ENCODE assay signal across 8 cellular contexts in the genomic region with DNA sequence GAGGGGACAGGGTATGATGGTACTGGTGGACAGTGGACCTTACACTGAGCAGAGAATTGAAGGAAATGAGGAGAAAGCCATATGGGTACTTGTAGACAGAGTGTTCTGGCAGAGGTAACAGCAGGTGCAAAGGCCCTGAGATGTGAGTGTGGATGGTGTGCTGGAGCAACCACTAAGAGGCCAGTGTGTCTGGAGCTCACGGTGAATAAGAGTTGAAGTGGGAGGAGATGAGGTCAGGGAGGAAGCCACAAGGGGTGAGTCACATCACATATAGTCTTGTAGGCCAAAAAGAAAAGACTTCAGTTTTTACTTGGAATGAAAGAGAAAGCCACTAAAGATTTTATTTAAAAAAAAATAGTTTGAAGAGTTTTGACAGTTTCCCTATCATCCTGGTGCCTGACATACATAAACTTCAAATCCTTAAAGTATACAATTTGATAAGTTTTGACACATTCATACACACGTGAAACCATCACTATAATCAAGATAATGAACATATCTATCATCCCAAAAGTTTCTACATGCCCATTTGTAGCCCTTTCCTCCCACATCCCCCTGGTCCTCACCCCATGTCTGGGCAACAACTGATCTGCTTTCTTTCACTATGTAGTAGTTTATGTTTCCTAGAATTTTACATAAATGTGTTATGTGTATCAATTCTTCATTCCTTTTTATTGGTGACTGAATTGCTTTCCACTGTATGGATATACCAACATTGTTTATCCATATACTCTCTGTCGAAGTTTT.
A peak's percentile ranks its signal among the peaks of the same experiment; 100 is the strongest.
DNase-seq lines count a peak whose midpoint lies in the region; ATAC-seq and TF ChIP-seq lines count a peak whose summit lies in the region.

No MANE protein-coding gene starts in this region.

- DNase-seq in SIG-M5 treated with dmso at 0.1 percent for 504 hours (lab: John Stamatoyannopoulos, UW; ENCODE audit: unreplicated experiment) (peak; percentile 64), SIG-M5 (lab: John Stamatoyannopoulos, UW) (no peak), RWPE1 (ENCODE audit: low spot score) (peak; percentile 13), epithelial cell of esophagus (ENCODE audit: low read depth) (peak; percentile 78), H9 (no peak), Karpas-422 (no peak)

- H3K4me2 ChIP-seq in H9 (ENCODE audit: insufficient read depth, insufficient read length, low read length) (no peak overlapping the region), Karpas-422 (ENCODE audit: low read depth, low read length, poor library complexity, severe bottlenecking) (no peak overlapping the region)

- CTCF ChIA-PET in RWPE1 (lab: Yijun Ruan, JAX): no interaction called here

- no peak overlapping the region for H2AK5ac ChIP-seq in H9 (ENCODE audit: insufficient read length, low read length)

- no peak overlapping the region for H2BK120ac ChIP-seq in H9 (ENCODE audit: low read depth, low read length, poor library complexity, severe bottlenecking)

- no peak overlapping the region for H4K91ac ChIP-seq in H9 (ENCODE audit: insufficient read length, low read depth, low read length)

- H3K36me3 ChIP-seq in Karpas-422 (ENCODE audit: insufficient read depth, low read length): 0 out of 2 replicates have a peak, but pooled peaks cover 3% of the 10 kb centered on the region

- no peaks in the 10 kb centered on the region for H3K79me1 ChIP-seq in H9 (ENCODE audit: insufficient read depth, low read depth, low read length, poor library complexity, severe bottlenecking)

- peaks cover 19% of the 10 kb centered on the region for H3K9me3 Mint-ChIP-seq in stimulated activated memory B cell treated with anti-CD40 and anti-IgM and Interleukin-4, amounts not matched to agents 10 μg/mL and 1 μg/mL and 100 μg/mL, for 72 hours
- no peaks in the 10 kb centered on the region for H3K9me3 Mint-ChIP-seq in H9

- no peak overlapping the region for H3K23ac ChIP-seq in H9 (ENCODE audit: insufficient read length, low read depth, low read length)

- POLR2A ChIA-PET in RWPE1 (lab: Yijun Ruan, JAX; ENCODE audit: low non-redundant PET): no interaction called here

- no peaks in the 10 kb centered on the region for H3K27me3 Mint-ChIP-seq in stimulated activated memory B cell treated with anti-CD40 and anti-IgM and Interleukin-4, amounts not matched to agents 10 μg/mL and 1 μg/mL and 100 μg/mL, for 72 hours
- no peaks in the 10 kb centered on the region for H3K27me3 Mint-ChIP-seq in H9 (ENCODE audit: low read depth)

- H3K4me3 ChIP-seq in epithelial cell of esophagus (ENCODE audit: low read length) (no peak overlapping the region), Karpas-422 (ENCODE audit: low read length) (no peak overlapping the region)

- H3K14ac ChIP-seq in H9 (ENCODE audit: insufficient read depth, low read length): no peak overlapping the region

- no peak overlapping the region for H3K27ac Mint-ChIP-seq in stimulated activated memory B cell treated with anti-CD40 and anti-IgM and Interleukin-4, amounts not matched to agents 10 μg/mL and 1 μg/mL and 100 μg/mL, for 72 hours
- H3K27ac Mint-ChIP-seq in H9: peak overlapping the region in 1 of 3 experiments; percentile 21; a peak in 2 of 7 replicates

- H3K9ac ChIP-seq in H9 (ENCODE audit: extremely low read depth, insufficient read length, low read length) (no peak overlapping the region), Karpas-422 (ENCODE audit: low read length) (no peak overlapping the region)

- H3K4me1 Mint-ChIP-seq in stimulated activated memory B cell treated with anti-CD40 and anti-IgM and Interleukin-4, amounts not matched to agents 10 μg/mL and 1 μg/mL and 100 μg/mL, for 72 hours: peaks cover 17% of the 10 kb centered on the region
- no peaks in the 10 kb centered on the region for H3K4me1 Mint-ChIP-seq in H9

- no peak overlapping the region for H2BK15ac ChIP-seq in H9 (ENCODE audit: low read depth, low read length)

- no peaks in the 10 kb centered on the region for H3K23me2 ChIP-seq in H9 (ENCODE audit: insufficient read length, low read depth, low read length, poor library complexity, severe bottlenecking)

- H4K8ac ChIP-seq in H9 (replicated peaks; ENCODE audit: insufficient read length, low read depth, low read length): no peak overlapping the region

- TF ChIP-seq CTCF in RWPE1 (conservative IDR thresholded peaks at IDR 0.05; ENCODE audit: low read depth) (no peak), epithelial cell of esophagus (IDR thresholded peaks at IDR 0.05; ENCODE audit: insufficient read depth, low read depth, low read length, missing control alignments) (no peak), H9 (conservative IDR thresholded peaks at IDR 0.05) (no peak)

- H2BK20ac ChIP-seq in H9 (ENCODE audit: low read depth, low read length, poor library complexity, severe bottlenecking): no peak overlapping the region

- no peaks in the 10 kb centered on the region for H3K9me2 ChIP-seq in Karpas-422 (replicated peaks; ENCODE audit: insufficient read depth, low read length)

- H3K27ac ChIP-seq in RWPE1 (no peak overlapping the region), H9 (ENCODE audit: insufficient read length, low read depth, low read length) (no peak overlapping the region), Karpas-422 (ENCODE audit: low read length) (no peak overlapping the region)

- H3T11ph ChIP-seq in H9 (ENCODE audit: low read length): no peak overlapping the region

- no CpG with 5 or more reads among the region's 3 CpGs for WGBS in H9 (ENCODE audit: extremely low coverage, insufficient read length, low lambda C conversion rate)

- H3K9me3 ChIP-seq in H9 (ENCODE audit: control insufficient read depth, low read depth, low read length) (no peaks in the 10 kb centered on the region), Karpas-422 (ENCODE audit: low read length) (no peaks in the 10 kb centered on the region)

- H3K4ac ChIP-seq in H9 (ENCODE audit: low read depth, low read length): no peak overlapping the region

- H3K36me3 Mint-ChIP-seq in stimulated activated memory B cell treated with anti-CD40 and anti-IgM and Interleukin-4, amounts not matched to agents 10 μg/mL and 1 μg/mL and 100 μg/mL, for 72 hours: peaks cover 59% of the 10 kb centered on the region
- no peaks in the 10 kb centered on the region for H3K36me3 Mint-ChIP-seq in H9 (ENCODE audit: insufficient read depth in 1 of 3, low read depth in 3 of 3)

- no peak overlapping the region for H2BK12ac ChIP-seq in H9 (ENCODE audit: insufficient read length, low read depth, low read length)

- no peak overlapping the region for H4K5ac ChIP-seq in H9 (ENCODE audit: insufficient read length, low read depth, low read length)

- H3K79me2 ChIP-seq in H9 (ENCODE audit: insufficient read depth, low read length): no peaks in the 10 kb centered on the region
- H3K79me2 ChIP-seq in Karpas-422 (ENCODE audit: low read length): no peaks in the 10 kb centered on the region

- H4K20me1 ChIP-seq in H9 (ENCODE audit: control insufficient read depth, insufficient read depth, insufficient read length) (no peaks in the 10 kb centered on the region), Karpas-422 (ENCODE audit: insufficient read depth, low read depth, low read length) (no peaks in the 10 kb centered on the region)

- H3K56ac ChIP-seq in H9 (ENCODE audit: insufficient read length, low read depth, low read length): no peak overlapping the region

- H3K27me3 ChIP-seq in H9 (ENCODE audit: insufficient read depth, low read length) (no peaks in the 10 kb centered on the region), Karpas-422 (ENCODE audit: low read length) (no peaks in the 10 kb centered on the region)

- peak; percentile 97 for ATAC-seq in HG02884 (IDR thresholded peaks at IDR 0.05; ENCODE audit: unreplicated experiment)
- peak; percentile 92 for ATAC-seq in stimulated activated memory B cell treated with anti-CD40 and anti-IgM and Interleukin-4, amounts not matched to agents 10 μg/mL and 1 μg/mL and 100 μg/mL, for 72 hours

- no peak overlapping the region for H3K4me3 Mint-ChIP-seq in stimulated activated memory B cell treated with anti-CD40 and anti-IgM and Interleukin-4, amounts not matched to agents 10 μg/mL and 1 μg/mL and 100 μg/mL, for 72 hours
- no peak overlapping the region for H3K4me3 Mint-ChIP-seq in H9

- H3K18ac ChIP-seq in H9 (ENCODE audit: insufficient read length, low read depth, low read length): no peak overlapping the region

- H3K4me1 ChIP-seq in H9 (ENCODE audit: insufficient read depth, low read length) (no peaks in the 10 kb centered on the region), Karpas-422 (ENCODE audit: low read length) (no peaks in the 10 kb centered on the region)

- H2BK5ac ChIP-seq in H9 (ENCODE audit: insufficient read length, low read length): no peak overlapping the region

- H2AFZ ChIP-seq in H9 (ENCODE audit: low read length) (no peak overlapping the region), Karpas-422 (ENCODE audit: low read length) (no peak overlapping the region)

Comparison
In these comparisons a context has a peak if more than half of its experiments do, and no peak if none do; other contexts are left out.
1. DNase-seq: peak in SIG-M5 treated with dmso at 0.1 percent for 504 hours (single experiment), RWPE1 (single experiment) and epithelial cell of esophagus (single experiment); none in SIG-M5 (single experiment), H9 (single experiment) and Karpas-422 (single experiment).